ENCODE assay signal across 8 cellular contexts in genomic region chr5:131394128-131394527, GRCh38.
DNase-seq lines count a peak whose midpoint lies in the region; ATAC-seq and TF ChIP-seq lines count a peak whose summit lies in the region.

No MANE protein-coding gene starts in this region.

- no peaks in the 10 kb centered on the region for H3K27me3 ChIP-seq in OCI-LY3 (ENCODE audit: low read depth, low read length)
- H3K27me3 ChIP-seq in endocrine pancreas (ENCODE audit: control insufficient read depth, insufficient read depth, low read length) = no peaks in the 10 kb centered on the region

- H3K36me3 ChIP-seq in OCI-LY3 (replicated peaks; ENCODE audit: low read depth, low read length) (peaks cover 41% of the 10 kb centered on the region), endocrine pancreas (ENCODE audit: control insufficient read depth, insufficient read depth, low read length) (no peaks in the 10 kb centered on the region)

- H3K4me2 ChIP-seq in OCI-LY3 (ENCODE audit: low read length) = peak overlapping the region; percentile 76

- H3K9ac ChIP-seq in OCI-LY3 (ENCODE audit: low read length) (peak overlapping the region; percentile 59), endocrine pancreas (ENCODE audit: control insufficient read depth, insufficient read depth, low read length) (no peak overlapping the region)

- no peak overlapping the region for H2AFZ ChIP-seq in OCI-LY3 (ENCODE audit: low read depth, low read length)

- H3K79me2 ChIP-seq in OCI-LY3 (ENCODE audit: low read length) = peaks cover 80% of the 10 kb centered on the region

- DNase-seq in GM10248 (ENCODE audit: extremely low spot score) (peak; percentile 55), substantia nigra (lab: John Stamatoyannopoulos, UW) (no peak), T1000 (lab: John Stamatoyannopoulos, UW) (no peak), NCI-H1436 treated with DMSO at 0.1 percent for 48 hours (lab: John Stamatoyannopoulos, UW) (no peak), NCI-H146 treated with DMSO at 0.1 percent for 48 hours (lab: John Stamatoyannopoulos, UW; ENCODE audit: unreplicated experiment) (no peak)

- POLR2A ChIA-PET in GM10248 (lab: Yijun Ruan, JAX) = no interaction called here

- H3K4me1 ChIP-seq in OCI-LY3 (ENCODE audit: low read length) (peaks cover 82% of the 10 kb centered on the region), endocrine pancreas (ENCODE audit: control insufficient read depth, insufficient read depth, low read length) (peaks cover 25% of the 10 kb centered on the region)

- H4K20me1 ChIP-seq in OCI-LY3 (ENCODE audit: insufficient read depth, low read length) = 0 out of 2 replicates have a peak, but pooled peaks cover 2% of the 10 kb centered on the region

- peak; percentile 48 for ATAC-seq in GM21515 (IDR thresholded peaks at IDR 0.05; ENCODE audit: unreplicated experiment)

- TF ChIP-seq CTCF in GM10248 (IDR thresholded peaks at IDR 0.05; ENCODE audit: control extremely low read depth, extremely low read depth, low read depth, missing control alignments) (no peak), OCI-LY3 (IDR thresholded peaks at IDR 0.05; ENCODE audit: low read depth, low read length) (no peak)

- CTCF ChIA-PET in GM10248 (lab: Yijun Ruan, JAX) = interaction anchor here (1.0 to 3.8 kb wide), 3 partner anchors 9 to 523 kb away, joined by 3 to 24 read pairs (median 3); no protein-coding TSS in a partner anchor

- H3K4me3 ChIP-seq in OCI-LY3 (ENCODE audit: low read length) (peak overlapping the region; percentile 34), endocrine pancreas (ENCODE audit: control insufficient read depth, insufficient read depth, low read length) (peak overlapping the region; percentile 63)

- H3K27ac ChIP-seq in OCI-LY3 (ENCODE audit: low read length) = peak overlapping the region; percentile 93
- peak overlapping the region; percentile 82 for H3K27ac ChIP-seq in substantia nigra (ENCODE audit: low read depth, low read length, poor library complexity, severe bottlenecking)

- H3K9me3 ChIP-seq in OCI-LY3 (ENCODE audit: insufficient read depth, low read length) (no peaks in the 10 kb centered on the region), endocrine pancreas (ENCODE audit: control insufficient read depth, low read length) (no peaks in the 10 kb centered on the region)
